19 cellular contexts compared by ENCODE assay signal in the genomic region with DNA sequence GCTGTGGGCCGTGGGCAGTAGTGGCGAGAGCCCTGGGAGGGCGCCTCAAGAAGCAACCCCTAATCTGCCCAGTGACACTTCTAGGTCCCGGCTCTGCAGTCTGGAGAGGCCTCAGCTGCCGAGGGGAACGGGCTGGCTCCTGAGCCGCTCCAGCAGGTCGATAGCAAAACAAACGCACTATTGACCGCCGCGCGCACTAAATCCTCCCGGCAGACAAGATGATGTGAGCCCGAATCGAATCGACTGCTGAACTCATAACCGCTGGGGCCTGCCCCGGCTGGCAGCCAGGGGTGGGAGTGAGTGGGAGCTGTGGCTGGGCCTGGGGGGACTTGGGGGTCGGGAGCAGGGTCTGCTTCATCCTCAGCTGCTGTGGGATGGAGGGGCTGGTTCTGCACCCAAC. TPM values are rescaled to one million over a fixed set of nuclear protein-coding genes. Genes with fewer than 3 reads are reported as not detected.
DNase-seq lines count a peak whose midpoint lies in the region; ATAC-seq lines count a peak whose summit lies in the region.
"Had no signal": no experiment of that assay in that cellular context is flagged by ENCODE, and none has a peak within 500 bp of the region (broad histone marks: within the 10 kb centered on the region; RNA-seq: fewer than 3 reads in every experiment).

No MANE protein-coding gene starts in this region.

- H3K36me3 ChIP-seq in SJCRH30: no peaks in the 10 kb centered on the region

- no peak for ATAC-seq in stimulated activated effector memory CD8-positive, alpha-beta T cell treated with anti-CD3 and anti-CD28 coated beads, Interleukin-12 subunit alpha, Interleukin-12 subunit beta, amount 100 ng/mL, for 72 hours
- no peak for ATAC-seq in GM18861 (IDR thresholded peaks at IDR 0.05; ENCODE audit: unreplicated experiment)

- H3K27ac Mint-ChIP-seq in stimulated activated effector memory CD8-positive, alpha-beta T cell treated with anti-CD3 and anti-CD28 coated beads, Interleukin-12 subunit alpha, Interleukin-12 subunit beta, amount 100 ng/mL, for 72 hours: peak overlapping the region; percentile 48
- H3K27ac Mint-ChIP-seq: B cell; CD4-positive, CD25-positive, alpha-beta regulatory T cell; HFFc6 had no signal

- peak overlapping the region; percentile 73 for H3K27ac ChIP-seq in SJCRH30
- H3K27ac ChIP-seq in caudate nucleus (ENCODE audit: low read depth, low read length): peak overlapping the region; percentile 84
- H3K27ac ChIP-seq: RWPE1 had no signal

- no peaks in the 10 kb centered on the region for H3K9me3 Mint-ChIP-seq in stimulated activated effector memory CD8-positive, alpha-beta T cell treated with anti-CD3 and anti-CD28 coated beads, Interleukin-12 subunit alpha, Interleukin-12 subunit beta, amount 100 ng/mL, for 72 hours
- H3K9me3 Mint-ChIP-seq: CD4-positive, CD25-positive, alpha-beta regulatory T cell; HFFc6 had no signal

- peaks cover 31% of the 10 kb centered on the region for H3K4me1 ChIP-seq in SJCRH30
- H3K4me1 ChIP-seq: Caco-2 had no signal

- H3K4me1 Mint-ChIP-seq in stimulated activated effector memory CD8-positive, alpha-beta T cell treated with anti-CD3 and anti-CD28 coated beads, Interleukin-12 subunit alpha, Interleukin-12 subunit beta, amount 100 ng/mL, for 72 hours: peaks cover 8% of the 10 kb centered on the region
- H3K4me1 Mint-ChIP-seq: B cell had no signal

- no peaks in the 10 kb centered on the region for H3K27me3 ChIP-seq in SJCRH30

- no peak overlapping the region for H3K4me3 Mint-ChIP-seq in stimulated activated effector memory CD8-positive, alpha-beta T cell treated with anti-CD3 and anti-CD28 coated beads, Interleukin-12 subunit alpha, Interleukin-12 subunit beta, amount 100 ng/mL, for 72 hours
- H3K4me3 Mint-ChIP-seq: B cell; CD4-positive, CD25-positive, alpha-beta regulatory T cell; HFFc6 had no signal

- DNase-seq in SJCRH30 (peak; percentile 81 to 89), caudate nucleus (lab: John Stamatoyannopoulos, UW) (peak in 13 of 61 donors; percentile 17 to 44 (median 37)), mucosa of gallbladder (ENCODE audit: low spot score) (peak; percentile 41)
- no peak for DNase-seq in stimulated activated effector memory CD8-positive, alpha-beta T cell treated with anti-CD3 and anti-CD28 coated beads, Interleukin-12 subunit alpha, Interleukin-12 subunit beta, amount 100 ng/mL, for 72 hours (ENCODE audit: low spot score in 2 of 2)
- no peak for DNase-seq in effector CD4-positive, alpha-beta T cell
- DNase-seq in activated CD4-positive, CD25-positive, alpha-beta regulatory T cell (lab: John Stamatoyannopoulos, UW): no peak
- DNase-seq: Caco-2; CD4-positive, CD25-positive, alpha-beta regulatory T cell; DMS153; EL; HFFc6; KG1; NCI-H1436 treated with DMSO at 0.1 percent for 48 hours; NCI-H2081; NCI-H226; NCI-H526 had no signal

- H3K9me3 ChIP-seq in SJCRH30 (replicated peaks): no peaks in the 10 kb centered on the region
- H3K9me3 ChIP-seq: Caco-2 had no signal

- H3K4me3 ChIP-seq in SJCRH30: no peak overlapping the region

- H3K36me3 Mint-ChIP-seq in stimulated activated effector memory CD8-positive, alpha-beta T cell treated with anti-CD3 and anti-CD28 coated beads, Interleukin-12 subunit alpha, Interleukin-12 subunit beta, amount 100 ng/mL, for 72 hours: no peaks in the 10 kb centered on the region
- H3K36me3 Mint-ChIP-seq: CD4-positive, CD25-positive, alpha-beta regulatory T cell had no signal

RNA-seq across cellular contexts. Expression of gene FLRT1, which starts 36.1 kb away (rescaled TPM):
- 0.76 and 1.4 TPM in 2 replicates for total RNA-seq in SJCRH30 (2014; rRNA removed; shearing (Covaris generic))
- total RNA-seq in mucosa of gallbladder: 3.8 TPM
- total RNA-seq: B cell; CD4-positive, CD25-positive, alpha-beta regulatory T cell had no signal

Comparison
In these comparisons a context has a peak if more than half of its experiments do, and no peak if none do; other contexts are left out.
1. DNase-seq: peak in SJCRH30 (2 of 2) and mucosa of gallbladder (single experiment); none in stimulated activated effector memory CD8-positive, alpha-beta T cell treated with anti-CD3 and anti-CD28 coated beads, Interleukin-12 subunit alpha, Interleukin-12 subunit beta, amount 100 ng/mL, for 72 hours (0 of 2), effector CD4-positive, alpha-beta T cell (single experiment) and activated CD4-positive, CD25-positive, alpha-beta regulatory T cell (0 of 4).